In genomic region chr12:74537707-74538385, GRCh38 we compare ENCODE assay signal across 7 cellular contexts. TPM values are rescaled to one million over a fixed set of nuclear protein-coding genes. Genes with fewer than 3 reads are reported as not detected.
A peak's percentile ranks its signal among the peaks of the same experiment; 100 is the strongest.
DNase-seq lines count a peak whose midpoint lies in the region; ATAC-seq and TF ChIP-seq lines count a peak whose summit lies in the region.

TSS of gene ATXN7L3B (plus strand) at chr12:74537835. CDS start at chr12:74538113, 278 bp downstream.

- H3K4me1 ChIP-seq in hepatocyte (ENCODE audit: insufficient read depth) = peaks cover 29% of the 10 kb centered on the region

- no peaks in the 10 kb centered on the region for H3K27me3 ChIP-seq in hepatocyte

- ATAC-seq in GM18505 (IDR thresholded peaks at IDR 0.05; ENCODE audit: unreplicated experiment) (peak; percentile 99), HG02973 (IDR thresholded peaks at IDR 0.05; ENCODE audit: unreplicated experiment) (peak; percentile 96)

- H3K9me3 ChIP-seq in hepatocyte (ENCODE audit: low read depth) = no peaks in the 10 kb centered on the region

- H3K27ac ChIP-seq in hepatocyte = peak within 1 kb of the TSS; percentile 98

- H4K20me1 ChIP-seq in hepatocyte (ENCODE audit: insufficient read depth, poor library complexity, severe bottlenecking) = peaks cover 42% of the 10 kb centered on the region

- H3K4me3 ChIP-seq in astrocyte of the cerebellum (ENCODE audit: low read depth, low read length) (peak within 1 kb of the TSS; percentile 81), hepatocyte (peak within 1 kb of the TSS; percentile 34)

- peak; percentile 83 for TF ChIP-seq POLR2A in GM18505 (IDR thresholded peaks at IDR 0.05; ENCODE audit: borderline replicate concordance, extremely low read depth, insufficient read depth, insufficient read length)

- H2AFZ ChIP-seq in hepatocyte = peak within 1 kb of the TSS; percentile 100

- under 1% methylated on average over 49 of the region's 49 CpGs for WGBS in hepatocyte (ENCODE audit: low lambda C conversion rate, missing lambda C conversion rate)

- H3K9me2 ChIP-seq in hepatocyte (replicated peaks; ENCODE audit: insufficient read depth) = no peaks in the 10 kb centered on the region

- in situ Hi-C loops in astrocyte of the cerebellum (cut with HindIII; ENCODE audit: low sequenced_read_pairs) = no loop called here

- peak; percentile 95 for DNase-seq in NCI-H2029 (lab: John Stamatoyannopoulos, UW)
- DNase-seq in T-helper 22 cell (ENCODE audit: low read depth) = peak; percentile 88
- peak; percentile 87 for DNase-seq in astrocyte of the cerebellum (ENCODE audit: low read depth)
- peak; percentile 97 for DNase-seq in hepatocyte (ENCODE audit: low spot score)
- peak; percentile 99 for DNase-seq in retina

- no peak for TF ChIP-seq CTCF in astrocyte of the cerebellum (IDR thresholded peaks at IDR 0.05; ENCODE audit: low read depth, low read length, missing control alignments)
- no peak for TF ChIP-seq CTCF in hepatocyte (IDR thresholded peaks at IDR 0.05; ENCODE audit: poor library complexity)

- peaks cover 49% of the 10 kb centered on the region for H3K79me2 ChIP-seq in hepatocyte

- H3K36me3 ChIP-seq in hepatocyte (replicated peaks; ENCODE audit: insufficient read depth, low read depth) = no peaks in the 10 kb centered on the region

- H3K4me2 ChIP-seq in hepatocyte = peak within 1 kb of the TSS; percentile 98

RNA-seq across cellular contexts. Expression of gene ATXN7L3B, which starts in this region (rescaled TPM):
- total RNA-seq in hepatocyte = 46.6 and 47.0 TPM in 2 replicates
- 30.7 and 33.1 TPM in 2 replicates for polyA plus RNA-seq in hepatocyte

Comparison
In these comparisons a context has a peak if more than half of its experiments do, and no peak if none do; other contexts are left out.
1. Peak in every context shown above with its lines: DNase-seq, ATAC-seq, H3K4me3 ChIP-seq and H3K27ac ChIP-seq.